ENCODE assay signal across 20 cellular contexts in the genomic region with DNA sequence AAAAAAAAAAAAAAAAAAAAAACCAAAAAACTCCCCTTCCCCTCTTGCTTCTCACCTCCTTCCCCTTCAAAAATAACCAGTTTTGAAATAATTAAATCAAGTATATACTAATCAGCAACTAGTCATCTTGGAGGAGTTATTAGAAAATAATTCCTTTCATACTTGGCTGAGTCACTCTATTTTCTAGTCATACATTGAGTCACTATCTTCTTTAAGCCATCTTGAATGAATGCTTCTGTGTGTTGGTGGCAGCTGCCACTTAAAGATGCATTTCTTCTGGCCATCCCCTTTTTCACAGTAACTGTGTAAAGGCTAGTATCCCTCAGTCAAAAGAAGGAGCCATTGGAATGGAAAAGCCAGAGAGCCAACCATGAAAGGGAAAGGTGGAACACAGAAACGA.
DNase-seq lines count a peak whose midpoint lies in the region; ATAC-seq and TF ChIP-seq lines count a peak whose summit lies in the region.
"Had no signal": no experiment of that assay in that cellular context is flagged by ENCODE, and none has a peak within 500 bp of the region (broad histone marks: within the 10 kb centered on the region; RNA-seq: fewer than 3 reads in every experiment).

No MANE protein-coding gene starts in this region.

- no peaks in the 10 kb centered on the region for H3K4me1 ChIP-seq in body of pancreas
- H3K4me1 ChIP-seq: gastrocnemius medialis, HAP-1 had no signal

- H3K4me3 ChIP-seq in body of pancreas, result no peak overlapping the region
- H3K4me3 ChIP-seq: gastrocnemius medialis, HAP-1 had no signal

- intact Hi-C loops in body of pancreas (cut with DNase I), result no loop called here

- ATAC-seq in activated CD4-positive, CD25-positive, alpha-beta regulatory T cell treated with anti-CD3 and anti-CD28 coated beads, Interleukin-2, amount 50 U/mL, for 24 hours, result peak; percentile 78 to 91
- ATAC-seq in esophagus mucosa, result peak; percentile 77
- no peak for ATAC-seq in HG02884 (IDR thresholded peaks at IDR 0.05; ENCODE audit: unreplicated experiment)
- no peak for ATAC-seq in body of pancreas
- ATAC-seq: activated CD8-positive, alpha-beta memory T cell treated with anti-CD3 and anti-CD28 coated beads, Interleukin-2, amount 10 ng/mL, durations not matched to agents 7 days and 5 days; gastrocnemius medialis; stimulated activated memory B cell treated with anti-CD40 and anti-IgM and Interleukin-4, amounts not matched to agents 10 μg/mL and 1 μg/mL and 100 μg/mL, for 72 hours had no signal

- DNase-seq in activated CD4-positive, CD25-positive, alpha-beta regulatory T cell (lab: John Stamatoyannopoulos, UW), result no peak
- DNase-seq in RPMI7951 (ENCODE audit: low read depth), result peak; percentile 24
- DNase-seq in renal cortical epithelial cell (ENCODE audit: low read depth), result peak; percentile 10
- no peak for DNase-seq in GM20000 (ENCODE audit: low spot score)
- DNase-seq in body of pancreas, result no peak
- DNase-seq: activated CD8-positive, alpha-beta memory T cell treated with anti-CD3 and anti-CD28 coated beads, Interleukin-2, amount 10 ng/mL, durations not matched to agents 7 days and 5 days; activated gamma-delta T cell; endodermal cell; gastrocnemius medialis; mesendoderm; NCI-H1436; NK-92 treated with Interleukin-12 subunit alpha and Interleukin-12 subunit beta, amount 100 ng/mL, for 24 hours; stimulated activated CD4-positive, alpha-beta T cell treated with anti-CD3 and anti-CD28 coated beads, Interleukin-12 subunit alpha, Interleukin-12 subunit beta, amount 100 ng/mL, for 4 hours; T-helper 1 cell had no signal

- WGBS in body of pancreas, 2 donors, result 76 to 96% methylated on average over 1 of the region's 1 CpG

- no peaks in the 10 kb centered on the region for H3K9me3 ChIP-seq in body of pancreas
- H3K9me3 ChIP-seq: gastrocnemius medialis, HAP-1 had no signal

- no peak overlapping the region for H3K27ac ChIP-seq in body of pancreas
- H3K27ac ChIP-seq: 22Rv1, gastrocnemius medialis had no signal

- TF ChIP-seq CTCF in GM20000 (IDR thresholded peaks at IDR 0.05; ENCODE audit: extremely low read depth, missing control alignments) (no peak), body of pancreas (IDR thresholded peaks at IDR 0.05) (no peak)

- H3K36me3 ChIP-seq in body of pancreas (replicated peaks in 1 of 2; ENCODE audit: insufficient read depth in 1 of 2, low read depth in 2 of 2), result peaks cover 0 to 1% of the 10 kb centered on the region in 2 donors
- H3K36me3 ChIP-seq: HAP-1 had no signal

- no peaks in the 10 kb centered on the region for H3K27me3 ChIP-seq in body of pancreas
- H3K27me3 ChIP-seq: gastrocnemius medialis had no signal

- TF ChIP-seq POLR2A in body of pancreas (IDR thresholded peaks at IDR 0.05), result no peak

Comparison
In these comparisons a context has a peak if more than half of its experiments do, and no peak if none do; other contexts are left out.
1. ATAC-seq: peak in activated CD4-positive, CD25-positive, alpha-beta regulatory T cell treated with anti-CD3 and anti-CD28 coated beads, Interleukin-2, amount 50 U/mL, for 24 hours (2 of 2) and esophagus mucosa (single experiment); none in HG02884 (single experiment) and body of pancreas (single experiment).
2. DNase-seq: peak in RPMI7951 (single experiment) and renal cortical epithelial cell (single experiment); none in activated CD4-positive, CD25-positive, alpha-beta regulatory T cell (0 of 4), GM20000 (single experiment) and body of pancreas (0 of 4).